ENCODE assay signal across 13 cellular contexts in the genomic region with DNA sequence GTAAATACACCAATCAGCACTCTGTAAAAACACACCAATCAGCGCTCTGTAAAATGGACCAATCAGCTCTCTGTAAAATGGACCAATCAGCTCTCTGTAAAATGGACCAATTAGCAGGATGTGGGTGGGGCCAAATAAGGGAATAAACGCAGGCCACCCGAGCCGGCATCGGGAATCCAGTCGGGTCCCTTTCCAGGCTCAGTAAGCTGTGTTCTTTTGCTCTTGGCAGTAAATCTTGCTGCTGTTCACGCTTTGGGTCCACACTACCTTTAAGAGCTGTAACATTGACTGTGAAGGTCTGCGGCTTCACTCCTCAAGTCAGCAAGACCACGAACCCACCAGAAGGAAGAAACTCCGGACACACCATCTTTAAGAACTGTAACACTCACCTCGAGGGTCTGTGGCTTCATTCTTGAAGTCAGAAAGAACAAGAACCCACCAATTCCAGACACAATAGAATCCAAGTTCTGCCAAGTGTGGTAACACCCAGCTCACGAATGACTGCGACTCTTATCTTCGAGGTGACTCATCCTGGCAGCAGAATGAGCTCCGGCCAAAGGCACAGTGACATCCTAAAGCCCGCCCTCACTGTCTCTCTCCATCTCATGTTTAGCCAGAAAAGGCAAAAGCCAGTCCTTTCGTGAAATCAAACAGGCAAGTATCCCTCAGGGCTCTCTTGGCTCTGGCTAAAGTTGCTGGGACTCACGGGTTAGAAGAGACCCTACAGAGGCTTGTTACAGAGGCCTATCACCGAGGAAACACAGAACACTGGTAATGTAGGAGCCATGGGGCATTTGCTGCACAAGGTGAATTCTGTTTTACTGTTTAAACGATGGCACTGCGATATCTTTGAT.
DNase-seq lines count a peak whose midpoint lies in the region; ATAC-seq and TF ChIP-seq lines count a peak whose summit lies in the region.
"Had no signal": no experiment of that assay in that cellular context is flagged by ENCODE, and none has a peak within 500 bp of the region (broad histone marks: within the 10 kb centered on the region; RNA-seq: fewer than 3 reads in every experiment).

No MANE protein-coding gene starts in this region.

- WGBS in mesodermal cell (ENCODE audit: insufficient coverage in 2 of 2), 2 experiments = 72 to 79% methylated on average over 16 to 20 of the region's 21 CpGs
- WGBS in prostate gland = 74% methylated on average over 21 of the region's 21 CpGs

- no peaks in the 10 kb centered on the region for H3K27me3 ChIP-seq in prostate gland (replicated peaks; ENCODE audit: insufficient read depth)

- intact Hi-C loops in prostate gland (cut with DNase I) = no loop called here

- H3K4me3 ChIP-seq in mesodermal cell (ENCODE audit: extremely low read depth, insufficient read depth, low read length, poor library complexity, severe bottlenecking) (no peak overlapping the region), prostate gland (no peak overlapping the region)
- H3K4me3 ChIP-seq: coronary artery had no signal

- no peak for TF ChIP-seq POLR2A in prostate gland (IDR thresholded peaks at IDR 0.05)

- peak overlapping the region; percentile 20 for H3K27ac ChIP-seq in mesodermal cell (ENCODE audit: low read depth, low read length, severe bottlenecking)
- no peak overlapping the region for H3K27ac ChIP-seq in prostate gland
- H3K27ac ChIP-seq: coronary artery had no signal

- TF ChIP-seq CTCF in prostate gland (IDR thresholded peaks at IDR 0.05) = no peak

- H3K9me3 ChIP-seq in mesodermal cell (ENCODE audit: control insufficient read depth, low read length) = peaks cover 4% of the 10 kb centered on the region
- no peaks in the 10 kb centered on the region for H3K9me3 ChIP-seq in prostate gland

- no peak for ATAC-seq in GM21526 (IDR thresholded peaks at IDR 0.05; ENCODE audit: low FRiP score, unreplicated experiment)
- ATAC-seq in HG02840 (IDR thresholded peaks at IDR 0.05; ENCODE audit: low FRiP score, unreplicated experiment) = no peak

- H3K4me1 ChIP-seq in mesodermal cell (ENCODE audit: control insufficient read depth, insufficient read depth, low read length, poor library complexity, severe bottlenecking) (peaks cover 19% of the 10 kb centered on the region), prostate gland (replicated peaks) (no peaks in the 10 kb centered on the region)

- H3K36me3 ChIP-seq in mesodermal cell (ENCODE audit: control insufficient read depth, insufficient read depth, low read length) (no peaks in the 10 kb centered on the region), prostate gland (no peaks in the 10 kb centered on the region)

- DNase-seq in EH (ENCODE audit: low read depth) (peak; percentile 70), OCI-M1 (lab: John Stamatoyannopoulos, UW) (peak; percentile 47), dermis blood vessel endothelial cell (peak; percentile 64), prostate gland (ENCODE audit: low spot score) (no peak)
- no peak for DNase-seq in activated CD4-positive, alpha-beta T cell treated with anti-CD3 and anti-CD28 coated beads, Interleukin-2, amount 50 U/mL, for 4 hours
- DNase-seq: activated CD4-positive, alpha-beta T cell treated with anti-CD3 and anti-CD28 coated beads for 48 hours; activated gamma-delta T cell treated with Interleukin-2 at 50 U/mL for 16 hours; HCEC 1CT; NCI-H446 treated with DMSO at 0.1 percent for 48 hours had no signal

Comparison
In these comparisons a context has a peak if more than half of its experiments do, and no peak if none do; other contexts are left out.
1. DNase-seq: peak in EH (single experiment), OCI-M1 (single experiment) and dermis blood vessel endothelial cell (single experiment); none in prostate gland (single experiment) and activated CD4-positive, alpha-beta T cell treated with anti-CD3 and anti-CD28 coated beads, Interleukin-2, amount 50 U/mL, for 4 hours (0 of 2).